13 cellular contexts compared by ENCODE assay signal in the genomic region with DNA sequence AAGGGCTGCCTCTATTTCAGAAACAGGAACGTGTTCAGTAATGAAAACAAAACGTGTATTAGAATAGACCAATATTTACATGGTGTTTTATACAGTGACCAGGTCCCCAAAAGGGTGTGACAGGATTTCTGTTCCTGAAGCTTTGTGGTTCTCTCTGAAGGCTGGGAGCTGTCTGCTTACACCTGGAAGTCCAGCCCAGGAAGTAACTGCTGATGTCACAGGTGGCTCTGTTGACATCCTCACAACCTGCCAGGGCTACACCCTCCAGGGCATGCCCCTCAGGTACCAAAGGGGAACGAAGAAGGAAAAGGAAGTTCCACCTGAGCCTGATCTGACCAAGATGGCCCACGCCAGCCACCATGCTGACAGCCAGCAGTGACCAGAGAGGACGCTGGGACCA.
DNase-seq lines count a peak whose midpoint lies in the region; ATAC-seq, FAIRE-seq and TF ChIP-seq lines count a peak whose summit lies in the region.
"Had no signal": no experiment of that assay in that cellular context is flagged by ENCODE, and none has a peak within 500 bp of the region (broad histone marks: within the 10 kb centered on the region; RNA-seq: fewer than 3 reads in every experiment).

No MANE protein-coding gene starts in this region.

- peaks cover 0 to 45% of the 10 kb centered on the region in 2 experiments; a peak in 2 of 4 replicates for H3K79me2 ChIP-seq in H1 (ENCODE audit: control insufficient read depth in 1 of 2, insufficient read depth in 2 of 2, low read length in 2 of 2)

- H4K5ac ChIP-seq in H1 (ENCODE audit: insufficient read length, low read depth, low read length), result no peak overlapping the region

- in situ Hi-C loops in gastrocnemius medialis (cut with MboI; ENCODE audit: low sequenced_read_pairs in 4 of 4), result no loop called here

- H3K9me3 ChIP-seq in H1 (ENCODE audit: insufficient read depth in 2 of 2, low read depth in 1 of 2, low read length in 1 of 2) (no peaks in the 10 kb centered on the region), mucosa of descending colon (no peaks in the 10 kb centered on the region), gastrocnemius medialis (no peaks in the 10 kb centered on the region)

- FAIRE-seq in H1 (lab: Jason Lieb, UNC), result no peak
- FAIRE-seq: A204.1 had no signal

- CTCF ChIA-PET in H1 (lab: Charles Lee; ENCODE audit: partially characterized antibody), result interaction anchor here (0.7 to 2.4 kb wide), 6 partner anchors 10 to 169 kb away, joined by 3 to 7 read pairs (median 5); no protein-coding TSS in a partner anchor

- DNase-seq in NCI-H748 (lab: John Stamatoyannopoulos, UW; ENCODE audit: unreplicated experiment) (peak; percentile 19), NCI-H748 treated with DMSO at 0.1 percent for 48 hours (lab: John Stamatoyannopoulos, UW) (no peak), H1 (ENCODE audit: low read depth in 1 of 2, low spot score in 2 of 2) (no peak), mucosa of descending colon (peak in 1 of 3 donors; percentile 33), gastrocnemius medialis (no peak), NCI-H1048 (lab: John Stamatoyannopoulos, UW) (no peak), MV-4-11 (lab: John Stamatoyannopoulos, UW) (no peak)
- DNase-seq: C1 segment of cervical spinal cord; CD4-positive, alpha-beta T cell; GM23248; H7; IMR-90 had no signal

- H3K79me1 ChIP-seq in H1 (ENCODE audit: low read depth, low read length), result peaks cover 11% of the 10 kb centered on the region; the same call in 1 of the 2 replicates

- TF ChIP-seq EP300 in H1 (IDR thresholded peaks at IDR 0.05; ENCODE audit: borderline replicate concordance in 1 of 2, low read depth in 2 of 2, low read length in 2 of 2), result no peak

- H2BK15ac ChIP-seq in H1 (ENCODE audit: low read length), result no peak overlapping the region

- no peak overlapping the region for H4K8ac ChIP-seq in H1 (ENCODE audit: extremely low read depth, insufficient read depth, low read length)

- no peak overlapping the region for H3K56ac ChIP-seq in H1 (replicated peaks; ENCODE audit: insufficient read length, low read depth, low read length)

- H3K9ac ChIP-seq in H1 (replicated peaks in 1 of 4; ENCODE audit: extremely low read depth in 1 of 4, low read depth in 3 of 4, low read length in 3 of 4), result no peak overlapping the region
- H3K9ac ChIP-seq: GM23248 had no signal

- H3K23me2 ChIP-seq in H1 (ENCODE audit: low read depth, low read length), result no peaks in the 10 kb centered on the region

- no peak overlapping the region for H2BK20ac ChIP-seq in H1 (ENCODE audit: low read length)

- POLR2A ChIA-PET in H1 (lab: Charles Lee; ENCODE audit: partially characterized antibody), result interaction anchor here (2.7 kb wide), 1 partner anchor 12 kb away, joined by 7 read pairs; no protein-coding TSS in a partner anchor

- no peak overlapping the region for H3K4me2 ChIP-seq in H1 (ENCODE audit: insufficient read depth in 1 of 2, low read depth in 2 of 2, low read length in 2 of 2)

- H2AK5ac ChIP-seq in H1 (ENCODE audit: low read depth, low read length), result peak overlapping the region; percentile 72; the same call in 1 of the 2 replicates

- no peak overlapping the region for H4K91ac ChIP-seq in H1 (replicated peaks; ENCODE audit: insufficient read length, low read length)

- no peak overlapping the region for H3K18ac ChIP-seq in H1 (ENCODE audit: extremely low read depth, low read length)

- H3K27ac ChIP-seq in H1 (ENCODE audit: low read depth, low read length) (no peak overlapping the region), gastrocnemius medialis (peak overlapping the region; percentile 25 to 83 (median 34))
- H3K27ac ChIP-seq: GM23248 had no signal

- no peak overlapping the region for H2BK5ac ChIP-seq in H1 (ENCODE audit: low read depth, low read length)

- H3K27me3 ChIP-seq in H1 (replicated peaks in 1 of 4; ENCODE audit: control insufficient read depth in 3 of 4, extremely low read depth in 1 of 4, insufficient read depth in 3 of 4, low read length in 3 of 4), result no peaks in the 10 kb centered on the region
- H3K27me3 ChIP-seq in gastrocnemius medialis, result no peaks in the 10 kb centered on the region

- no peak overlapping the region for H3K14ac ChIP-seq in H1 (ENCODE audit: insufficient read length)

- TF ChIP-seq POLR2A in H1 (IDR thresholded peaks at IDR 0.05; ENCODE audit: control extremely low read depth in 1 of 2, low read depth in 2 of 2, low read length in 2 of 2), result no peak
- TF ChIP-seq POLR2A in gastrocnemius medialis (IDR thresholded peaks at IDR 0.05), result no peak

- H2AFZ ChIP-seq in H1 (ENCODE audit: low read length), result no peak overlapping the region
- H2AFZ ChIP-seq: GM23248 had no signal

- 79% methylated on average over 5 of the region's 5 CpGs; no CpG with 5 or more reads in 1 of the 2 experiments for WGBS in H1 (ENCODE audit: extremely low coverage in 1 of 2, insufficient coverage in 1 of 2, insufficient read length in 1 of 2, insufficient replicate concordance in 2 of 2, low coverage in 1 of 2, low lambda C conversion rate in 2 of 2, missing lambda C conversion rate in 1 of 2), 2 experiments

- no peak overlapping the region for H2BK12ac ChIP-seq in H1 (ENCODE audit: low read depth, low read length)

- no peak overlapping the region for H3K4me3 ChIP-seq in H1 (ENCODE audit: extremely low read depth in 1 of 4, insufficient read depth in 2 of 4, low read depth in 3 of 4, low read length in 4 of 4)
- no peak overlapping the region for H3K4me3 ChIP-seq in mucosa of descending colon
- no peak overlapping the region for H3K4me3 ChIP-seq in gastrocnemius medialis
- H3K4me3 ChIP-seq: GM23248 had no signal

- intact Hi-C loops in mucosa of descending colon (cut with DNase I, micrococcal nuclease) (no loop called here), gastrocnemius medialis (cut with DNase I; ENCODE audit: low total_unique reads) (no loop called here)

- ATAC-seq in mucosa of descending colon (peak; percentile 78), gastrocnemius medialis (no peak)

- no peak for TF ChIP-seq CTCF in H1 (IDR thresholded peaks at IDR 0.05; ENCODE audit: control extremely low read depth in 1 of 3, insufficient read depth in 1 of 3, low read depth in 1 of 3, low read length in 3 of 3)
- no peak for TF ChIP-seq CTCF in mucosa of descending colon (IDR thresholded peaks at IDR 0.05)
- no peak for TF ChIP-seq CTCF in gastrocnemius medialis (IDR thresholded peaks at IDR 0.05 in 4 of 5, conservative IDR thresholded peaks at IDR 0.05 in 1 of 5)

- H3K23ac ChIP-seq in H1 (ENCODE audit: insufficient read length), result no peak overlapping the region

- H3K4me1 ChIP-seq in H1 (replicated peaks in 1 of 4; ENCODE audit: control insufficient read depth in 3 of 4, insufficient read depth in 4 of 4, low read length in 3 of 4) (peaks cover 0 to 8% (median 5%) of the 10 kb centered on the region in 4 experiments; a peak in 5 of 7 replicates), mucosa of descending colon (ENCODE audit: low read depth) (no peaks in the 10 kb centered on the region), gastrocnemius medialis (peaks cover 15 to 24% of the 10 kb centered on the region in 2 donors)

- peaks cover 13 to 14% of the 10 kb centered on the region in 2 experiments for H4K20me1 ChIP-seq in H1 (replicated peaks in 1 of 2; ENCODE audit: control insufficient read depth in 1 of 2, insufficient read depth in 2 of 2, low read length in 2 of 2)

- H3K36me3 ChIP-seq in H1 (ENCODE audit: control insufficient read depth in 2 of 4, insufficient read depth in 4 of 4, low read length in 3 of 4) (no peaks in the 10 kb centered on the region), mucosa of descending colon (ENCODE audit: low read depth) (no peaks in the 10 kb centered on the region), gastrocnemius medialis (no peaks in the 10 kb centered on the region)

- H3K4ac ChIP-seq in H1 (replicated peaks; ENCODE audit: insufficient read length, low read depth, low read length), result no peak overlapping the region

- no peak for TF ChIP-seq RAD21 in H1 (IDR thresholded peaks at IDR 0.05 in 1 of 2, conservative IDR thresholded peaks at IDR 0.05 in 1 of 2; ENCODE audit: low read depth in 2 of 2, low read length in 2 of 2)

- no peak overlapping the region for H2BK120ac ChIP-seq in H1 (replicated peaks; ENCODE audit: low read depth, low read length)

TF ChIP-seq in H1, 55 proteins besides CTCF, POLR2A, EP300 and RAD21:
- TF ChIP-seq SIN3A (conservative IDR thresholded peaks at IDR 0.05 in 1 of 2, IDR thresholded peaks at IDR 0.05 in 1 of 2; ENCODE audit: low read depth in 1 of 2, low read length in 2 of 2) (no peak), ASH2L (IDR thresholded peaks at IDR 0.05; ENCODE audit: low read length) (no peak), YY1 (IDR thresholded peaks at IDR 0.05; ENCODE audit: low read depth, low read length) (no peak), TAF1 (IDR thresholded peaks at IDR 0.05; ENCODE audit: low read depth, low read length) (no peak), POU5F1 (IDR thresholded peaks at IDR 0.05; ENCODE audit: low read depth, low read length) (no peak), GABPA (IDR thresholded peaks at IDR 0.05; ENCODE audit: borderline replicate concordance, insufficient read depth, low read length) (no peak), SIX5 (IDR thresholded peaks at IDR 0.05; ENCODE audit: low read depth, low read length) (no peak), SP1 (IDR thresholded peaks at IDR 0.05; ENCODE audit: low read depth, low read length) (no peak)
- TF ChIP-seq, protein P1, sequence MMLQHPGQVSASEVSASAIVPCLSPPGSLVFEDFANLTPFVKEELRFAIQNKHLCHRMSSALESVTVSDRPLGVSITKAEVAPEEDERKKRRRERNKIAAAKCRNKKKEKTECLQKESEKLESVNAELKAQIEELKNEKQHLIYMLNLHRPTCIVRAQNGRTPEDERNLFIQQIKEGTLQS (IDR thresholded peaks at IDR 0.05; ENCODE audit: insufficient read depth, low read depth, low read length), result no peak
